8 cellular contexts compared by ENCODE assay signal in genomic region chr7:39948932-39949928, GRCh38. TPM values are rescaled to one million over a fixed set of nuclear protein-coding genes. Genes with fewer than 3 reads are reported as not detected.
DNase-seq lines count a peak whose midpoint lies in the region; ATAC-seq lines count a peak whose summit lies in the region.

No MANE protein-coding gene starts in this region.

- intact Hi-C loops in dendritic cell treated with granulocyte-macrophage colony-stimulating factor and Interleukin-4, amounts not matched to agents 40 ng/mL and 50 ng/mL, for 4 days (cut with micrococcal nuclease), result no loop called here

- H3K36me3 Mint-ChIP-seq in dendritic cell treated with granulocyte-macrophage colony-stimulating factor and Interleukin-4, amounts not matched to agents 40 ng/mL and 50 ng/mL, for 4 days (ENCODE audit: low read depth), result peaks cover 27% of the 10 kb centered on the region

- H3K4me1 Mint-ChIP-seq in dendritic cell treated with granulocyte-macrophage colony-stimulating factor and Interleukin-4, amounts not matched to agents 40 ng/mL and 50 ng/mL, for 4 days (ENCODE audit: low read depth), result peaks cover 9% of the 10 kb centered on the region

- ATAC-seq in GM19397 (IDR thresholded peaks at IDR 0.05; ENCODE audit: unreplicated experiment), result peak; percentile 68
- peak; percentile 63 for ATAC-seq in HG03565 (IDR thresholded peaks at IDR 0.05; ENCODE audit: unreplicated experiment)
- peak; percentile 83 for ATAC-seq in left lobe of liver

- peak; percentile 99 for DNase-seq in CD1c-positive myeloid dendritic cell (ENCODE audit: extremely low spot score)
- peak; percentile 97 for DNase-seq in NCI-H748 treated with DMSO at 0.1 percent for 48 hours (lab: John Stamatoyannopoulos, UW)
- DNase-seq in activated CD4-positive, alpha-beta T cell treated with anti-CD3 and anti-CD28 coated beads, Interleukin-2, amount 50 U/mL, for 4 hours, result peak; percentile 97 to 98
- peak; percentile 99 for DNase-seq in left lobe of liver (ENCODE audit: low spot score)
- peak; percentile 97 for DNase-seq in stimulated activated CD4-positive, alpha-beta T cell treated with anti-CD3 and anti-CD28 coated beads, Interleukin-2, amount 100 ng/mL, for 24 hours

- peak overlapping the region; percentile 92 for H3K4me3 Mint-ChIP-seq in dendritic cell treated with granulocyte-macrophage colony-stimulating factor and Interleukin-4, amounts not matched to agents 40 ng/mL and 50 ng/mL, for 4 days

- no peaks in the 10 kb centered on the region for H3K9me3 Mint-ChIP-seq in dendritic cell treated with granulocyte-macrophage colony-stimulating factor and Interleukin-4, amounts not matched to agents 40 ng/mL and 50 ng/mL, for 4 days

- no peaks in the 10 kb centered on the region for H3K27me3 Mint-ChIP-seq in dendritic cell treated with granulocyte-macrophage colony-stimulating factor and Interleukin-4, amounts not matched to agents 40 ng/mL and 50 ng/mL, for 4 days

- H3K27ac Mint-ChIP-seq in dendritic cell treated with granulocyte-macrophage colony-stimulating factor and Interleukin-4, amounts not matched to agents 40 ng/mL and 50 ng/mL, for 4 days, result peak overlapping the region; percentile 98

RNA-seq across cellular contexts. Expression of gene CDK13, which starts 0.8 kb away (rescaled TPM):
- 24.1 TPM for total RNA-seq in left lobe of liver

Comparison
In these comparisons a context has a peak if more than half of its experiments do, and no peak if none do; other contexts are left out.
1. Peak in every context shown above with its lines: DNase-seq and ATAC-seq.